1 cellular context compared by ENCODE assay signal in genomic region chr17:51429938-51430337, GRCh38.
TF ChIP-seq lines count a peak whose summit lies in the region.

No MANE protein-coding gene starts in this region.

TF ChIP-seq in K562, 482 proteins besides CTCF, POLR2A, EP300 and RAD21 (continued from another document):
- TF ChIP-seq VEZF1 (CRISPR knock-in tag; IDR thresholded peaks at IDR 0.05) (peak; percentile 29; the same call in 1 of the 2 replicates), CBFA2T3 (IDR thresholded peaks at IDR 0.05) (peak; percentile 76)
